ENCODE assay signal across 8 cellular contexts in genomic region chr4:176320976-176321361, GRCh38. TPM values are rescaled to one million over a fixed set of nuclear protein-coding genes. Genes with fewer than 3 reads are reported as not detected.
DNase-seq lines count a peak whose midpoint lies in the region; ATAC-seq, FAIRE-seq and TF ChIP-seq lines count a peak whose summit lies in the region.

No MANE protein-coding gene starts in this region.

- TF ChIP-seq CTCF in RWPE1 (conservative IDR thresholded peaks at IDR 0.05; ENCODE audit: low read depth) = no peak
- no peak for TF ChIP-seq CTCF in prostate gland (IDR thresholded peaks at IDR 0.05)

- ATAC-seq in HG03280 (IDR thresholded peaks at IDR 0.05; ENCODE audit: unreplicated experiment) (no peak), GM18498 (IDR thresholded peaks at IDR 0.05; ENCODE audit: unreplicated experiment) (no peak)

- POLR2A ChIA-PET in RWPE1 (lab: Yijun Ruan, JAX; ENCODE audit: low non-redundant PET) = no interaction called here

- FAIRE-seq in GM19239 (lab: Jason Lieb, UNC) = peak; percentile 63

- H3K4me1 ChIP-seq in esophagus (ENCODE audit: control insufficient read depth in 2 of 2, insufficient read depth in 2 of 2, low read length in 1 of 2) (no peaks in the 10 kb centered on the region), prostate gland (replicated peaks) (no peaks in the 10 kb centered on the region)

- CTCF ChIA-PET in RWPE1 (lab: Yijun Ruan, JAX) = interaction anchor here (0.7 kb wide), 1 partner anchor 222 kb away, joined by 3 read pairs; no protein-coding TSS in a partner anchor

- H3K27me3 ChIP-seq in esophagus (ENCODE audit: control insufficient read depth in 1 of 2, insufficient read depth in 2 of 2, low read length in 2 of 2) = no peaks in the 10 kb centered on the region
- H3K27me3 ChIP-seq in prostate gland (replicated peaks; ENCODE audit: insufficient read depth) = no peaks in the 10 kb centered on the region

- H3K4me3 ChIP-seq in esophagus (ENCODE audit: low read depth in 1 of 2, low read length in 2 of 2) (peak overlapping the region; percentile 100), prostate gland (peak overlapping the region; percentile 87 to 93)

- intact Hi-C loops in prostate gland (cut with DNase I) = loop anchor here (10.0 kb wide), 1 partner anchor 46 kb away; no protein-coding TSS in a partner anchor

- WGBS in esophagus, 2 donors = 0 to 2% methylated on average over 6 of the region's 6 CpGs
- 1% methylated on average over 6 of the region's 6 CpGs for WGBS in prostate gland

- H3K36me3 ChIP-seq in esophagus (ENCODE audit: control insufficient read depth in 2 of 2, insufficient read depth in 2 of 2, low read length in 1 of 2) (no peaks in the 10 kb centered on the region), prostate gland (no peaks in the 10 kb centered on the region)

- no peaks in the 10 kb centered on the region for H3K9me3 ChIP-seq in esophagus (ENCODE audit: control insufficient read depth in 2 of 2, insufficient read depth in 1 of 2, low read depth in 1 of 2, low read length in 1 of 2)
- no peaks in the 10 kb centered on the region for H3K9me3 ChIP-seq in prostate gland

- TF ChIP-seq POLR2A in prostate gland (IDR thresholded peaks at IDR 0.05) = no peak

- DNase-seq in GM19239 (ENCODE audit: insufficient read length, low spot score) = no peak
- no peak for DNase-seq in RWPE1 (ENCODE audit: low spot score)
- DNase-seq in prostate gland (ENCODE audit: low spot score) = no peak
- no peak for DNase-seq in HPDE6-E6E7 (ENCODE audit: extremely low spot score)
- DNase-seq in cortex of kidney (lab: John Stamatoyannopoulos, UW) = no peak

- H3K27ac ChIP-seq in RWPE1 (peak overlapping the region; percentile 99), esophagus (ENCODE audit: low read depth in 2 of 2, low read length in 1 of 2) (peak overlapping the region in 1 of 2 donors; percentile 99), prostate gland (peak overlapping the region; percentile 92 to 96)

RNA-seq across cellular contexts. Expression of gene SPCS3, which starts 1.2 kb away (rescaled TPM):
- 10 to 100 TPM; 16.7 to 19.7 TPM for polyA plus RNA-seq in esophagus
- 10 to 100 TPM; 41.7 to 68.4 TPM for total RNA-seq in prostate gland

RNA-seq across cellular contexts. Expression of gene ASB5, which starts 51.9 kb away (rescaled TPM):
- polyA plus RNA-seq in esophagus = 1 to 10 TPM in 1 of 2 donors, under 1 TPM in 1; 0.94 to 2.1 TPM
- total RNA-seq in prostate gland = 1 to 10 TPM; 2.6 to 5.0 TPM
